In the genomic region with DNA sequence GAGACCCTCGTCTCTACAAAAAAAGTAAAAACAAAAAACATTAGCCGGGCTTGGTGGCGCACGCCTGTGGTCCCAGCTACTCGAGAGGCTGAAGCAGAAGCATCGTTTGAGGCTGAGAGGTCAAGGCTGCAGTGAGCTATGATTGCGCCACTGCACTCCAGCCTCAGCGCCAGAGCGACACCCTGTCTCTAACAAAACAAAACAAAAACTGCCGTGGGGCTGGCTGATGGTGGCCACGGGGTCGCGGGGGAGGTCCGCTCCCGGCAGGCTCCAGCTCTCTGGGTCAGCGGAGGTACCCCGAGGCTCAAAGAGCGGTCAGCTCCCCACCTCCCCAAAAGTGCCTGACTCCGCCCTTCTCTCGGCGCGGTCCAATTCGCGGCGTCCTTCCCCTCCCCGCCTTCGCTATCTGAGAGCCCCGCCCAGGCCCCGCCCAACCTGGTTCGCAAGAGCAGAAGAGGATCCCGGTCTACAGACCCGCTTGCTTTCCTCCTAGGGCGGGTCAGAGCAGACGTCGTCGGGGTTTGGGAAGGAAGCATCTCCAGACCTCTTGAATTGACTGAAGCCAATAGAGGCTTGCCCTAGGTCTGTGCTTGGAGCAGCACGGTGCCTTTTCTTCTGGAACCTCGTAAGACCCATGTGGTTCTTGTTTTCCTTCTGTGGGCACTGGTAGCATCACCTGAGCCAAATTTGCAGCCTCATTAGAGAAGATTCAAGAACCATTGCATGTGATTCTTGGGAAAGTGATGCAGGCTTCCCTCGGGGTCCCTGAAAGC, we compare ENCODE assay signal across 10 cellular contexts. TPM values are rescaled to one million over a fixed set of nuclear protein-coding genes. Genes with fewer than 3 reads are reported as not detected.
DNase-seq lines count a peak whose midpoint lies in the region; ATAC-seq and TF ChIP-seq lines count a peak whose summit lies in the region.
"Had no signal": no experiment of that assay in that cellular context is flagged by ENCODE, and none has a peak within 500 bp of the region (broad histone marks: within the 10 kb centered on the region; RNA-seq: fewer than 3 reads in every experiment).

No MANE protein-coding gene starts in this region.

- peak; percentile 48 for DNase-seq in DMS114 treated with DMSO at 0.1 percent for 48 hours (lab: John Stamatoyannopoulos, UW; ENCODE audit: unreplicated experiment)
- DNase-seq in GM23338 (ENCODE audit: low spot score): peak; percentile 96
- no peak for DNase-seq in SJSA1 (ENCODE audit: low read depth in 1 of 2, low spot score in 2 of 2)
- DNase-seq in hepatic stellate cell (ENCODE audit: low spot score): peak; percentile 23
- DNase-seq in epidermal melanocyte (ENCODE audit: insufficient read length, low spot score): no peak
- no peak for DNase-seq in uterus
- no peak for DNase-seq in GOT3 (lab: John Stamatoyannopoulos, UW)
- DNase-seq: left cardiac atrium had no signal

- H3K27ac ChIP-seq in GM23338 (ENCODE audit: low read depth) (no peak overlapping the region), SJSA1 (no peak overlapping the region), uterus (no peak overlapping the region)

- peak; percentile 61 for ATAC-seq in GM23338

- H3K9me3 Mint-ChIP-seq in GM23338: peaks cover 7% of the 10 kb centered on the region; the same call in 2 of the 3 replicates
- no peaks in the 10 kb centered on the region for H3K9me3 Mint-ChIP-seq in stimulated activated naive CD8-positive, alpha-beta T cell treated with anti-CD3 and anti-CD28 coated beads, Interleukin-15, Interleukin-2, amounts not matched to agents 100 ng/mL and 50 ng/mL, for 24 hours

- peak overlapping the region; percentile 76; the same call in 1 of the 2 replicates for H2AFZ ChIP-seq in GM23338

- peaks cover 3% of the 10 kb centered on the region for H3K9me3 ChIP-seq in SJSA1 (replicated peaks)
- no peaks in the 10 kb centered on the region for H3K9me3 ChIP-seq in uterus

- H3F3A ChIP-seq in GM23338 (replicated peaks; ENCODE audit: low read depth): peaks cover 12% of the 10 kb centered on the region

- H3K4me3 Mint-ChIP-seq in GM23338: peak overlapping the region; percentile 67
- H3K4me3 Mint-ChIP-seq in stimulated activated naive CD8-positive, alpha-beta T cell treated with anti-CD3 and anti-CD28 coated beads, Interleukin-15, Interleukin-2, amounts not matched to agents 100 ng/mL and 50 ng/mL, for 24 hours: peak overlapping the region; percentile 53

- H3K4me3 ChIP-seq in GM23338 (peak overlapping the region; percentile 57), SJSA1 (peak overlapping the region; percentile 25), uterus (no peak overlapping the region)

- TF ChIP-seq POLR2A in uterus (IDR thresholded peaks at IDR 0.05): no peak

- no peaks in the 10 kb centered on the region for H3K9me2 ChIP-seq in GM23338 (ENCODE audit: insufficient read depth)

- peaks cover 32% of the 10 kb centered on the region for H3K4me1 Mint-ChIP-seq in GM23338
- H3K4me1 Mint-ChIP-seq in stimulated activated naive CD8-positive, alpha-beta T cell treated with anti-CD3 and anti-CD28 coated beads, Interleukin-15, Interleukin-2, amounts not matched to agents 100 ng/mL and 50 ng/mL, for 24 hours (ENCODE audit: low read depth): peaks cover 12% of the 10 kb centered on the region

- intact Hi-C loops in uterus (cut with DNase I; ENCODE audit: low total_unique reads): no loop called here

- peaks cover 10% of the 10 kb centered on the region; the same call in 1 of the 2 replicates for H4K20me1 ChIP-seq in GM23338 (replicated peaks; ENCODE audit: insufficient read depth)

- peaks cover 93% of the 10 kb centered on the region for H3K27me3 Mint-ChIP-seq in GM23338 (ENCODE audit: insufficient read depth, low read depth, poor library complexity)
- H3K27me3 Mint-ChIP-seq in stimulated activated naive CD8-positive, alpha-beta T cell treated with anti-CD3 and anti-CD28 coated beads, Interleukin-15, Interleukin-2, amounts not matched to agents 100 ng/mL and 50 ng/mL, for 24 hours: peaks cover 82% of the 10 kb centered on the region

- H3K36me3 Mint-ChIP-seq in GM23338 (ENCODE audit: low read depth): no peaks in the 10 kb centered on the region; the same call in 2 of the 3 replicates
- no peaks in the 10 kb centered on the region for H3K36me3 Mint-ChIP-seq in stimulated activated naive CD8-positive, alpha-beta T cell treated with anti-CD3 and anti-CD28 coated beads, Interleukin-15, Interleukin-2, amounts not matched to agents 100 ng/mL and 50 ng/mL, for 24 hours (ENCODE audit: low read depth)

- H3K27ac Mint-ChIP-seq in GM23338: no peak overlapping the region
- H3K27ac Mint-ChIP-seq in stimulated activated naive CD8-positive, alpha-beta T cell treated with anti-CD3 and anti-CD28 coated beads, Interleukin-15, Interleukin-2, amounts not matched to agents 100 ng/mL and 50 ng/mL, for 24 hours: no peak overlapping the region

- peaks cover 98% of the 10 kb centered on the region for H3K27me3 ChIP-seq in GM23338 (ENCODE audit: insufficient read depth)
- H3K27me3 ChIP-seq in SJSA1 (replicated peaks): peaks cover 79% of the 10 kb centered on the region
- H3K27me3 ChIP-seq in uterus: peaks cover 23 to 61% of the 10 kb centered on the region in 2 donors

- no peaks in the 10 kb centered on the region for H3K79me2 ChIP-seq in GM23338 (replicated peaks; ENCODE audit: insufficient read depth)

- peaks cover 46% of the 10 kb centered on the region for H3K4me1 ChIP-seq in GM23338 (ENCODE audit: insufficient read depth)
- peaks cover 12% of the 10 kb centered on the region for H3K4me1 ChIP-seq in SJSA1 (replicated peaks)
- H3K4me1 ChIP-seq in uterus: no peaks in the 10 kb centered on the region

- no peaks in the 10 kb centered on the region; the same call in 1 of the 2 replicates for H3K36me3 ChIP-seq in GM23338 (ENCODE audit: insufficient read depth)
- H3K36me3 ChIP-seq in SJSA1: no peaks in the 10 kb centered on the region
- no peaks in the 10 kb centered on the region for H3K36me3 ChIP-seq in uterus

- TF ChIP-seq CTCF in GM23338 (conservative IDR thresholded peaks at IDR 0.05; ENCODE audit: low read depth in 2 of 2) (no peak), uterus (IDR thresholded peaks at IDR 0.05) (no peak)

- peak overlapping the region; percentile 79 for H3K4me2 ChIP-seq in GM23338

TF ChIP-seq in GM23338, 12 proteins besides CTCF, POLR2A, EP300 and RAD21:
- no peak for TF ChIP-seq ZNF331 (CRISPR knock-in tag; IDR thresholded peaks at IDR 0.05; ENCODE audit: low read depth)
- TF ChIP-seq, protein P1, sequence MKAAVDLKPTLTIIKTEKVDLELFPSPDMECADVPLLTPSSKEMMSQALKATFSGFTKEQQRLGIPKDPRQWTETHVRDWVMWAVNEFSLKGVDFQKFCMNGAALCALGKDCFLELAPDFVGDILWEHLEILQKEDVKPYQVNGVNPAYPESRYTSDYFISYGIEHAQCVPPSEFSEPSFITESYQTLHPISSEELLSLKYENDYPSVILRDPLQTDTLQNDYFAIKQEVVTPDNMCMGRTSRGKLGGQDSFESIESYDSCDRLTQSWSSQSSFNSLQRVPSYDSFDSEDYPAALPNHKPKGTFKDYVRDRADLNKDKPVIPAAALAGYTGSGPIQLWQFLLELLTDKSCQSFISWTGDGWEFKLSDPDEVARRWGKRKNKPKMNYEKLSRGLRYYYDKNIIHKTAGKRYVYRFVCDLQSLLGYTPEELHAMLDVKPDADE (IDR thresholded peaks at IDR 0.05): no peak
- TF ChIP-seq EZH2 (IDR thresholded peaks at IDR 0.05; ENCODE audit: low read depth, unreplicated experiment): peak; percentile 88

RNA-seq across cellular contexts. Expression of gene RAX, which starts 7.8 kb away (rescaled TPM):
- total RNA-seq in GM23338 (2014; rRNA removed; shearing (Covaris generic)): 0.03 and 0.08 TPM in 2 replicates
- polyA plus RNA-seq in GM23338 (2016; fragmentation: Nextera tagmentation; extraction: Ambion mirVana): 0.16 and 0.68 TPM in 2 replicates
- total RNA-seq in SJSA1 (2014; rRNA removed; shearing (Covaris generic)): not detected in 2 replicates
- total RNA-seq in uterus: not detected
- total RNA-seq: left cardiac atrium, LHCN-M2 had no signal

RNA-seq across cellular contexts. Expression of gene GRP, which starts 45.5 kb away (rescaled TPM):
- total RNA-seq in GM23338 (2014; rRNA removed; shearing (Covaris generic)): not detected in 2 replicates
- not detected in 2 replicates for polyA plus RNA-seq in GM23338 (2016; fragmentation: Nextera tagmentation; extraction: Ambion mirVana)
- total RNA-seq in SJSA1 (2014; rRNA removed; shearing (Covaris generic)): not detected in 2 replicates
- not detected for total RNA-seq in uterus
- total RNA-seq: left cardiac atrium, LHCN-M2 had no signal

RNA-seq across cellular contexts. Expression of gene CPLX4, which starts 53.0 kb away (rescaled TPM):
- total RNA-seq in GM23338 (2014; rRNA removed; shearing (Covaris generic)): not detected in 2 replicates
- not detected in 2 replicates for polyA plus RNA-seq in GM23338 (2016; fragmentation: Nextera tagmentation; extraction: Ambion mirVana)
- not detected in 2 replicates for total RNA-seq in SJSA1 (2014; rRNA removed; shearing (Covaris generic))
- not detected for total RNA-seq in uterus
- total RNA-seq: left cardiac atrium, LHCN-M2 had no signal

Comparison
In these comparisons a context has a peak if more than half of its experiments do, and no peak if none do; other contexts are left out.
1. DNase-seq: peak in DMS114 treated with DMSO at 0.1 percent for 48 hours (single experiment), GM23338 (single experiment) and hepatic stellate cell (single experiment); none in SJSA1 (0 of 2), epidermal melanocyte (single experiment), uterus (0 of 2) and GOT3 (single experiment).
2. H3K4me3 ChIP-seq: peak in GM23338 (single experiment) and SJSA1 (single experiment); none in uterus (0 of 2).